In genomic region chr12:89477633-89478279, GRCh38 we compare ENCODE assay signal across 22 cellular contexts. TPM values are rescaled to one million over a fixed set of nuclear protein-coding genes. Genes with fewer than 3 reads are reported as not detected.
DNase-seq lines count a peak whose midpoint lies in the region; ATAC-seq and TF ChIP-seq lines count a peak whose summit lies in the region.
"Had no signal": no experiment of that assay in that cellular context is flagged by ENCODE, and none has a peak within 500 bp of the region (broad histone marks: within the 10 kb centered on the region; RNA-seq: fewer than 3 reads in every experiment).

No MANE protein-coding gene starts in this region.

- ATAC-seq in memory B cell (ENCODE audit: low read depth) (no peak), GM21786 (IDR thresholded peaks at IDR 0.05; ENCODE audit: unreplicated experiment) (no peak), HG03039 (IDR thresholded peaks at IDR 0.05; ENCODE audit: unreplicated experiment) (no peak)
- ATAC-seq: lower lobe of right lung, SK-N-SH treated with all-trans-retinoic acid at 6 μM for 48 hours, upper lobe of right lung, WTC11 had no signal

- H3K9me3 Mint-ChIP-seq in activated CD4-positive, alpha-beta T cell treated with anti-CD3 and anti-CD28 coated beads, Interleukin-2, amount 10 ng/mL, durations not matched to agents 7 days and 5 days, result no peaks in the 10 kb centered on the region
- no peaks in the 10 kb centered on the region for H3K9me3 Mint-ChIP-seq in T-helper 2 cell treated with Interferon-gamma antibody and Interleukin-4, amounts not matched to agents 5 μg/mL and 100 μg/mL, for 36 hours
- H3K9me3 Mint-ChIP-seq in memory B cell, result no peaks in the 10 kb centered on the region
- H3K9me3 Mint-ChIP-seq: activated naive CD4-positive, alpha-beta T cell treated with anti-CD3 and anti-CD28 coated beads, Interleukin-2, amount 10 ng/mL, durations not matched to agents 7 days and 5 days; WTC11 had no signal

- peak overlapping the region; percentile 68 for H3K27ac Mint-ChIP-seq in activated CD4-positive, alpha-beta T cell treated with anti-CD3 and anti-CD28 coated beads, Interleukin-2, amount 10 ng/mL, durations not matched to agents 7 days and 5 days
- H3K27ac Mint-ChIP-seq in T-helper 2 cell treated with Interferon-gamma antibody and Interleukin-4, amounts not matched to agents 5 μg/mL and 100 μg/mL, for 36 hours, result peak overlapping the region; percentile 27
- H3K27ac Mint-ChIP-seq in memory B cell, result peak overlapping the region; percentile 53
- H3K27ac Mint-ChIP-seq: WTC11 had no signal

- H3K27me3 Mint-ChIP-seq in activated CD4-positive, alpha-beta T cell treated with anti-CD3 and anti-CD28 coated beads, Interleukin-2, amount 10 ng/mL, durations not matched to agents 7 days and 5 days, result no peaks in the 10 kb centered on the region
- H3K27me3 Mint-ChIP-seq in T-helper 2 cell treated with Interferon-gamma antibody and Interleukin-4, amounts not matched to agents 5 μg/mL and 100 μg/mL, for 36 hours (ENCODE audit: low read depth), result no peaks in the 10 kb centered on the region
- no peaks in the 10 kb centered on the region for H3K27me3 Mint-ChIP-seq in memory B cell
- H3K27me3 Mint-ChIP-seq: activated naive CD4-positive, alpha-beta T cell treated with anti-CD3 and anti-CD28 coated beads, Interleukin-2, amount 10 ng/mL, durations not matched to agents 7 days and 5 days had no signal

- no peak overlapping the region for H3K4me3 Mint-ChIP-seq in activated CD4-positive, alpha-beta T cell treated with anti-CD3 and anti-CD28 coated beads, Interleukin-2, amount 10 ng/mL, durations not matched to agents 7 days and 5 days
- peak overlapping the region; percentile 7 for H3K4me3 Mint-ChIP-seq in T-helper 2 cell treated with Interferon-gamma antibody and Interleukin-4, amounts not matched to agents 5 μg/mL and 100 μg/mL, for 36 hours
- H3K4me3 Mint-ChIP-seq in memory B cell, result no peak overlapping the region
- H3K4me3 Mint-ChIP-seq: activated naive CD4-positive, alpha-beta T cell treated with anti-CD3 and anti-CD28 coated beads, Interleukin-2, amount 10 ng/mL, durations not matched to agents 7 days and 5 days; WTC11 had no signal

- peaks cover 37% of the 10 kb centered on the region for H3K4me1 Mint-ChIP-seq in activated CD4-positive, alpha-beta T cell treated with anti-CD3 and anti-CD28 coated beads, Interleukin-2, amount 10 ng/mL, durations not matched to agents 7 days and 5 days
- peaks cover 29% of the 10 kb centered on the region for H3K4me1 Mint-ChIP-seq in T-helper 2 cell treated with Interferon-gamma antibody and Interleukin-4, amounts not matched to agents 5 μg/mL and 100 μg/mL, for 36 hours (ENCODE audit: low read depth)
- peaks cover 7% of the 10 kb centered on the region for H3K4me1 Mint-ChIP-seq in memory B cell
- H3K4me1 Mint-ChIP-seq: WTC11 had no signal

- peak; percentile 2 for TF ChIP-seq CTCF in GM12873 (IDR thresholded peaks at IDR 0.05; ENCODE audit: insufficient read depth, low read depth, low read length, missing control alignments)

- POLR2A ChIA-PET in activated CD4-positive, alpha-beta T cell treated with anti-CD3 and anti-CD28 coated beads, Interleukin-2, amount 10 ng/mL, durations not matched to agents 7 days and 5 days (lab: Charles Lee), result no interaction called here

- H3K36me3 Mint-ChIP-seq in activated CD4-positive, alpha-beta T cell treated with anti-CD3 and anti-CD28 coated beads, Interleukin-2, amount 10 ng/mL, durations not matched to agents 7 days and 5 days (ENCODE audit: low read depth), result peaks cover 21% of the 10 kb centered on the region
- H3K36me3 Mint-ChIP-seq in T-helper 2 cell treated with Interferon-gamma antibody and Interleukin-4, amounts not matched to agents 5 μg/mL and 100 μg/mL, for 36 hours (ENCODE audit: low read depth), result peaks cover 19% of the 10 kb centered on the region
- H3K36me3 Mint-ChIP-seq in memory B cell, result peaks cover 11% of the 10 kb centered on the region
- H3K36me3 Mint-ChIP-seq: WTC11 had no signal

- no peak for DNase-seq in activated CD4-positive, alpha-beta T cell treated with anti-CD3 and anti-CD28 coated beads, Interleukin-2, amount 10 ng/mL, durations not matched to agents 7 days and 5 days
- no peak for DNase-seq in activated CD4-positive, alpha-beta T cell treated with anti-CD3 and anti-CD28 coated beads, Interleukin-2, amount 50 U/mL, for 1 hour
- no peak for DNase-seq in T-helper 2 cell treated with Interferon-gamma antibody and Interleukin-4, amounts not matched to agents 5 μg/mL and 100 μg/mL, for 36 hours (ENCODE audit: low spot score)
- DNase-seq in memory B cell (ENCODE audit: low spot score in 2 of 2) (no peak), kidney tubule cell (ENCODE audit: low spot score) (no peak)
- DNase-seq: 8988T; activated CD4-positive, alpha-beta T cell treated with anti-CD3 and anti-CD28 coated beads, Interleukin-2, amount 50 U/mL, for 4 hours; activated naive CD4-positive, alpha-beta T cell treated with anti-CD3 and anti-CD28 coated beads, Interleukin-2, amount 10 ng/mL, durations not matched to agents 7 days and 5 days; activated T-cell treated with anti-CD3 and anti-CD28 coated beads, Interleukin-2, amount 50 U/mL, for 1 hour; aorta; dermis blood vessel endothelial cell; GF-D8; lower lobe of right lung; NCI-H2081; NCI-H226; NCI-H748 treated with DMSO at 0.1 percent for 48 hours; upper lobe of right lung had no signal

- CTCF ChIA-PET in activated CD4-positive, alpha-beta T cell treated with anti-CD3 and anti-CD28 coated beads, Interleukin-2, amount 10 ng/mL, durations not matched to agents 7 days and 5 days (lab: Charles Lee), result interaction anchor here (0.8 to 1.3 kb wide), 6 partner anchors 9 to 415 kb away, joined by 3 to 6 read pairs (median 3); partner anchors contain the start of gene GALNT4

RNA-seq across cellular contexts. Expression of gene GALNT4, which starts 46.8 kb away (rescaled TPM):
- 10 to 100 TPM; 12.2 to 13.3 TPM for total RNA-seq in activated CD4-positive, alpha-beta T cell treated with anti-CD3 and anti-CD28 coated beads, Interleukin-2, amount 10 ng/mL, durations not matched to agents 7 days and 5 days

RNA-seq across cellular contexts. Expression of gene POC1B, which starts 48.1 kb away (rescaled TPM):
- 10 to 100 TPM; 33.2 to 41.0 TPM for total RNA-seq in activated CD4-positive, alpha-beta T cell treated with anti-CD3 and anti-CD28 coated beads, Interleukin-2, amount 10 ng/mL, durations not matched to agents 7 days and 5 days
